ENCODE assay signal across 11 cellular contexts in genomic region chr15:32407904-32408303, GRCh38. TPM values are rescaled to one million over a fixed set of nuclear protein-coding genes. Genes with fewer than 3 reads are reported as not detected.
DNase-seq lines count a peak whose midpoint lies in the region; ATAC-seq, FAIRE-seq and TF ChIP-seq lines count a peak whose summit lies in the region.
"Not testable (repeated sequence)": the region's sequence is repeated elsewhere in the genome, so short reads cannot be mapped to it uniquely, and the experiment has no call there.
"Had no signal": no experiment of that assay in that cellular context is flagged by ENCODE, and none has a peak within 500 bp of the region (broad histone marks: within the 10 kb centered on the region; RNA-seq: fewer than 3 reads in every experiment).

No MANE protein-coding gene starts in this region.

- H3K27ac ChIP-seq in H9 (ENCODE audit: insufficient read length, low read depth, low read length); right lobe of liver: not testable (repeated sequence)

- not testable (repeated sequence) for H4K8ac ChIP-seq in H9 (replicated peaks; ENCODE audit: insufficient read length, low read depth, low read length)

- not testable (repeated sequence) for H4K5ac ChIP-seq in H9 (ENCODE audit: insufficient read length, low read depth, low read length)

- not testable (repeated sequence) for H3K4me1 ChIP-seq in H9 (ENCODE audit: insufficient read depth, low read length); right lobe of liver

- H4K20me1 ChIP-seq in H9 (ENCODE audit: control insufficient read depth, insufficient read depth, insufficient read length): not testable (repeated sequence)

- WGBS in H9 (ENCODE audit: extremely low coverage, insufficient read length, low lambda C conversion rate): no CpG with 5 or more reads among the region's 3 CpGs
- WGBS in right lobe of liver (ENCODE audit: insufficient coverage, low coverage, low lambda C conversion rate, missing lambda C conversion rate): 2% methylated on average over 3 of the region's 3 CpGs

- H3K79me2 ChIP-seq in H9 (ENCODE audit: insufficient read depth, low read length): not testable (repeated sequence)

- H2BK12ac ChIP-seq in H9 (ENCODE audit: insufficient read length, low read depth, low read length): not testable (repeated sequence)

- H3K9me3 ChIP-seq in H9 (ENCODE audit: control insufficient read depth, low read depth, low read length); T-helper 17 cell (ENCODE audit: control insufficient read depth, low read length, poor library complexity, severe bottlenecking); right lobe of liver: not testable (repeated sequence)

- not testable (repeated sequence) for H3K23me2 ChIP-seq in H9 (ENCODE audit: insufficient read length, low read depth, low read length, poor library complexity, severe bottlenecking)

- H3K36me3 ChIP-seq in BJ (ENCODE audit: control insufficient read depth, insufficient read depth, low read length); right lobe of liver: not testable (repeated sequence)

- peak; percentile 50 for FAIRE-seq in frontal cortex (lab: Jason Lieb, UNC)

- H3K27me3 ChIP-seq in BJ (ENCODE audit: control insufficient read depth, insufficient read depth, low read length); H9 (ENCODE audit: insufficient read depth, low read length); right lobe of liver: not testable (repeated sequence)

- TF ChIP-seq CTCF in BJ (IDR thresholded peaks at IDR 0.05; ENCODE audit: insufficient read depth, low read depth, low read length) (peak; percentile 18; the same call in 1 of the 2 replicates), H9 (conservative IDR thresholded peaks at IDR 0.05) (peak; percentile 49; the same call in 2 of the 3 replicates), right lobe of liver (IDR thresholded peaks at IDR 0.05) (peak in 3 of 4 donors; percentile 20 to 38 (median 37)), osteocyte (IDR thresholded peaks at IDR 0.05) (peak; percentile 49)

- not testable (repeated sequence) for H3K4me1 Mint-ChIP-seq in H9; T-helper 17 cell; osteocyte (ENCODE audit: unreplicated experiment)

- not testable (repeated sequence) for H3K36me3 Mint-ChIP-seq in H9 (ENCODE audit: insufficient read depth in 1 of 3, low read depth in 3 of 3); T-helper 17 cell (ENCODE audit: low read depth); osteocyte (ENCODE audit: unreplicated experiment)

- TF ChIP-seq POLR2A in right lobe of liver (IDR thresholded peaks at IDR 0.05): not testable (repeated sequence)

- not testable (repeated sequence) for H3K79me1 ChIP-seq in H9 (ENCODE audit: insufficient read depth, low read depth, low read length, poor library complexity, severe bottlenecking)

- H3K27me3 Mint-ChIP-seq in H9 (ENCODE audit: low read depth); T-helper 17 cell; osteocyte (ENCODE audit: unreplicated experiment): not testable (repeated sequence)

- H3K27ac Mint-ChIP-seq in H9; T-helper 17 cell; osteocyte (ENCODE audit: unreplicated experiment): not testable (repeated sequence)

- H2BK15ac ChIP-seq in H9 (ENCODE audit: low read depth, low read length): not testable (repeated sequence)

- not testable (repeated sequence) for H3K14ac ChIP-seq in H9 (ENCODE audit: insufficient read depth, low read length)

- H2BK20ac ChIP-seq in H9 (ENCODE audit: low read depth, low read length, poor library complexity, severe bottlenecking): not testable (repeated sequence)

- intact Hi-C loops in right lobe of liver (cut with DNase I): not testable (repeated sequence)

- not testable (repeated sequence) for H3K4me3 Mint-ChIP-seq in H9; T-helper 17 cell; osteocyte (ENCODE audit: unreplicated experiment)

- not testable (repeated sequence) for H2BK5ac ChIP-seq in H9 (ENCODE audit: insufficient read length, low read length)

- CTCF ChIA-PET in BJ (lab: Yijun Ruan, JAX): not testable (repeated sequence)

- H3K18ac ChIP-seq in H9 (ENCODE audit: insufficient read length, low read depth, low read length): not testable (repeated sequence)

- not testable (repeated sequence) for H2AFZ ChIP-seq in H9 (ENCODE audit: low read length)

- not testable (repeated sequence) for H2BK120ac ChIP-seq in H9 (ENCODE audit: low read depth, low read length, poor library complexity, severe bottlenecking)

- not testable (repeated sequence) for H3K56ac ChIP-seq in H9 (ENCODE audit: insufficient read length, low read depth, low read length)

- DNase-seq in BJ (ENCODE audit: low read depth); H9; T-helper 17 cell; frontal cortex (ENCODE audit: low spot score in 2 of 2); right lobe of liver; osteocyte (ENCODE audit: extremely low spot score, unreplicated experiment): not testable (repeated sequence)
- DNase-seq in central memory CD4-positive, alpha-beta T cell: peak; percentile 24

- H2AK5ac ChIP-seq in H9 (ENCODE audit: insufficient read length, low read length): not testable (repeated sequence)

- not testable (repeated sequence) for H3K9ac ChIP-seq in H9 (ENCODE audit: extremely low read depth, insufficient read length, low read length)

- H4K91ac ChIP-seq in H9 (ENCODE audit: insufficient read length, low read depth, low read length): not testable (repeated sequence)

- H3K4ac ChIP-seq in H9 (ENCODE audit: low read depth, low read length): not testable (repeated sequence)

- not testable (repeated sequence) for H3K23ac ChIP-seq in H9 (ENCODE audit: insufficient read length, low read depth, low read length)

- POLR2A ChIA-PET in BJ (lab: Charles Lee): not testable (repeated sequence)

- peak; percentile 37 for ATAC-seq in T-helper 17 cell
- ATAC-seq in right lobe of liver: peak in 1 of 4 donors; percentile 35

- H3K4me2 ChIP-seq in H9 (ENCODE audit: insufficient read depth, insufficient read length, low read length): not testable (repeated sequence)

- not testable (repeated sequence) for H3K4me3 ChIP-seq in BJ (ENCODE audit: low read depth, low read length); right lobe of liver

- not testable (repeated sequence) for H3K9me3 Mint-ChIP-seq in H9; osteocyte (ENCODE audit: unreplicated experiment)

- H3T11ph ChIP-seq in H9 (ENCODE audit: low read length): not testable (repeated sequence)

RNA-seq across cellular contexts. Expression of gene GOLGA8K, which starts 4.8 kb away (rescaled TPM):
- polyA plus RNA-seq in BJ (2011; rRNA removed): 0.10 TPM in 1 of 2 replicates, not detected in the other
- not detected in 2 replicates for polyA minus RNA-seq in BJ (2011; rRNA and poly(A)+ RNA removed)
- total RNA-seq in H9 (2021) (0.85 TPM in 1 of 2 replicates, not detected in the other), T-helper 17 cell (under 1 TPM; 0.26 to 0.32 TPM), frontal cortex (0.41 TPM), right lobe of liver (under 1 TPM in 4 of 6 experiments, not detected in 2; 0.24 to 0.95 (median 0.43) TPM), osteocyte (0.75 and 1.7 TPM in 2 replicates)
- total RNA-seq: HT-29, kidney epithelial cell, lung microvascular endothelial cell, stomach had no signal

RNA-seq across cellular contexts. Expression of gene GOLGA8O, which starts 47.5 kb away (rescaled TPM):
- 0.56 and 0.78 TPM in 2 replicates for polyA plus RNA-seq in BJ (2011; rRNA removed)
- 0.26 TPM in 1 of 2 replicates, not detected in the other for polyA minus RNA-seq in BJ (2011; rRNA and poly(A)+ RNA removed)
- not detected in 2 replicates for total RNA-seq in H9 (2021)
- 1 to 10 TPM in 1 of 2 donors, under 1 TPM in 1; 0.47 to 2.3 TPM for total RNA-seq in T-helper 17 cell
- total RNA-seq in frontal cortex: under 0.01 TPM
- 1 to 10 TPM in 2 of 6 experiments, under 1 TPM in 2, not detected in 2; 0.51 to 1.4 (median 1.1) TPM for total RNA-seq in right lobe of liver
- 2.4 and 2.5 TPM in 2 replicates for total RNA-seq in osteocyte
- total RNA-seq: HT-29, kidney epithelial cell, lung microvascular endothelial cell had no signal
